Comparison of ENCODE assay signal across 20 cellular contexts in the genomic region with DNA sequence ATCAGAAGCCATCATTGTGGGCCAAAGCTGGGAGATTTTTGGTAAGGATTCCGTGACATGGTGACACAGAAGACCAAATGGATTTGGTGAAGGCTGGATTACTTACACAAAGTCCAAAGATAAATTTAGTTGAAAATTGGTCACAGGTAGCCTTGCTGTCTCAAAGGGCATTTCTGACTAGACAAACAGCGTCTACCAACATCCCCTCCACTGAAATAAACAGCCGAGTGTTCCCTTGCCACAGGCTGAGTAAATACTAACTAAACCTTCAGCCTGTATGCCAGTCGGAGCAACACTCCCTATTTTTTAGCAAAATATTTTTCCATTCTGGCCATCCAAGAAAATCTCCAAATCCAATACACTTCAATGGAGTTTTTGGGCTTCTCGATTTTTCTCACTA.
DNase-seq lines count a peak whose midpoint lies in the region; ATAC-seq, FAIRE-seq and TF ChIP-seq lines count a peak whose summit lies in the region.
"Had no signal": no experiment of that assay in that cellular context is flagged by ENCODE, and none has a peak within 500 bp of the region (broad histone marks: within the 10 kb centered on the region; RNA-seq: fewer than 3 reads in every experiment).

No MANE protein-coding gene starts in this region.

- peak overlapping the region; percentile 87 for H3K27ac Mint-ChIP-seq in nephron progenitor cell
- H3K27ac Mint-ChIP-seq: CD4-positive, alpha-beta memory T cell had no signal

- in situ Hi-C loops in K562 (cut with MboI), result no loop called here

- no peak overlapping the region for H3K4me3 Mint-ChIP-seq in nephron progenitor cell
- H3K4me3 Mint-ChIP-seq: CD4-positive, alpha-beta memory T cell had no signal

- 71% methylated on average over 5 of the region's 5 CpGs for WGBS in K562 (ENCODE audit: insufficient coverage, low coverage, missing lambda C conversion rate)
- 33% methylated on average over 5 of the region's 5 CpGs for WGBS in liver

- no peak for TF ChIP-seq CTCF in K562 (IDR thresholded peaks at IDR 0.05 in 2 of 3, conservative IDR thresholded peaks at IDR 0.05 in 1 of 3; ENCODE audit: insufficient read depth in 2 of 3, low read depth in 1 of 3, low read length in 3 of 3)
- no peak for TF ChIP-seq CTCF in liver (IDR thresholded peaks at IDR 0.05; ENCODE audit: low read depth, low read length, missing input control)
- TF ChIP-seq CTCF in nephron progenitor cell (IDR thresholded peaks at IDR 0.05), result no peak

- H3K4me2 ChIP-seq in K562 (ENCODE audit: insufficient read depth, low read length), result no peak overlapping the region
- H3K4me2 ChIP-seq: A549 had no signal

- TF ChIP-seq RAD21 in K562 (CRISPR knock-in tag; conservative IDR thresholded peaks at IDR 0.05 in 1 of 2, IDR thresholded peaks at IDR 0.05 in 1 of 2) (no peak), liver (IDR thresholded peaks at IDR 0.05) (peak; percentile 50 to 56)

- H3K4me1 ChIP-seq in K562 (replicated peaks in 1 of 2; ENCODE audit: control insufficient read depth in 2 of 2, insufficient read depth in 2 of 2, low read length in 2 of 2), result peaks cover 11 to 17% of the 10 kb centered on the region in 2 experiments
- H3K4me1 ChIP-seq in liver (ENCODE audit: control insufficient read depth in 4 of 4, insufficient read depth in 4 of 4, low read length in 3 of 4), result peaks cover 3 to 32% (median 18%) of the 10 kb centered on the region in 4 donors
- H3K4me1 ChIP-seq: BE2C had no signal

- DNase-seq in K562 (ENCODE audit: extremely low read depth in 1 of 4, low spot score in 3 of 4), result no peak
- no peak for DNase-seq in nephron progenitor cell
- DNase-seq in NCI-H1092 treated with DMSO at 0.1 percent for 48 hours (lab: John Stamatoyannopoulos, UW), result no peak
- DNase-seq in midbrain (lab: John Stamatoyannopoulos, UW), result no peak
- DNase-seq: BE2C; CD4-positive, alpha-beta memory T cell; DMS153; DMS79 treated with DMSO at 0.1 percent for 48 hours; EL; GM23248; H7 had no signal

- H3K9me1 ChIP-seq in K562 (ENCODE audit: control insufficient read depth, insufficient read depth, low read length), result no peaks in the 10 kb centered on the region

- H3K9me3 ChIP-seq in K562 (replicated peaks; ENCODE audit: control insufficient read depth, insufficient read depth, low read depth, low read length) (no peaks in the 10 kb centered on the region), liver (ENCODE audit: control insufficient read depth in 4 of 4, low read length in 3 of 4) (no peaks in the 10 kb centered on the region)
- H3K9me3 ChIP-seq: A549, BE2C had no signal

- no peaks in the 10 kb centered on the region for H3K27me3 ChIP-seq in K562 (ENCODE audit: control insufficient read depth in 2 of 2, insufficient read depth in 2 of 2, low read length in 2 of 2)
- H3K27me3 ChIP-seq in liver (ENCODE audit: control insufficient read depth in 4 of 4, insufficient read depth in 4 of 4, low read length in 3 of 4), result no peaks in the 10 kb centered on the region
- H3K27me3 ChIP-seq: BE2C had no signal

- no TSS peak for BruUV-seq in K562 (replicated peaks; lab: Mats Ljungman, UMichigan)

- FAIRE-seq in K562 (lab: Jason Lieb, UNC), result no peak
- FAIRE-seq: A549, D721Med, G401.6, GM12892, GM19239 had no signal

- intact Hi-C loops in K562 (cut with micrococcal nuclease), result no loop called here

- peak overlapping the region; percentile 2; the same call in 1 of the 2 replicates for H2AFZ ChIP-seq in K562 (ENCODE audit: low read depth, low read length)
- H2AFZ ChIP-seq: GM23248 had no signal

- H3K4me3 ChIP-seq in K562 (no peak overlapping the region), liver (ENCODE audit: low read depth in 1 of 3, low read length in 3 of 3) (no peak overlapping the region)
- H3K4me3 ChIP-seq: A549, GM23248 had no signal

- TF ChIP-seq POLR2A in K562 (conservative IDR thresholded peaks at IDR 0.05), result no peak

- peaks cover 16% of the 10 kb centered on the region for H3K36me3 Mint-ChIP-seq in nephron progenitor cell (ENCODE audit: low read depth)
- H3K36me3 Mint-ChIP-seq: CD4-positive, alpha-beta memory T cell had no signal

- CTCF ChIA-PET in K562 (lab: Yijun Ruan, JAX; ENCODE audit: low intra/inter-chr PET ratio), result no interaction called here

- ATAC-seq in K562, result no peak
- ATAC-seq in GM19463 (IDR thresholded peaks at IDR 0.05; ENCODE audit: unreplicated experiment), result no peak
- ATAC-seq in GM19395 (IDR thresholded peaks at IDR 0.05; ENCODE audit: unreplicated experiment), result no peak
- ATAC-seq: A549 had no signal

- no peaks in the 10 kb centered on the region for H3K36me3 ChIP-seq in K562 (ENCODE audit: control insufficient read depth, insufficient read depth, low read length)
- no peaks in the 10 kb centered on the region for H3K36me3 ChIP-seq in liver (ENCODE audit: control insufficient read depth in 4 of 4, insufficient read depth in 3 of 4, low read depth in 1 of 4, low read length in 3 of 4)
- H3K36me3 ChIP-seq: BE2C had no signal

- no peak overlapping the region for H3K27ac ChIP-seq in K562 (ENCODE audit: extremely low read depth, low read depth, low read length)
- peak overlapping the region; percentile 81 to 82 for H3K27ac ChIP-seq in liver (ENCODE audit: low read depth in 1 of 2, low read length in 2 of 2)
- H3K27ac ChIP-seq: A549, C4-2B, GM23248 had no signal

- peaks cover 64% of the 10 kb centered on the region for H3K4me1 Mint-ChIP-seq in nephron progenitor cell

- no peak overlapping the region for H3K9ac ChIP-seq in K562 (ENCODE audit: insufficient read depth in 1 of 2, low read depth in 2 of 2, low read length in 2 of 2)
- peak overlapping the region in 1 of 2 donors; percentile 16 for H3K9ac ChIP-seq in liver (ENCODE audit: low read depth in 1 of 2, low read length in 2 of 2)
- H3K9ac ChIP-seq: GM23248 had no signal

- POLR2A ChIA-PET in K562 (lab: Yijun Ruan, JAX), result interaction anchor here (0.6 to 1.9 kb wide), 2 partner anchors 275 to 280 kb away, joined by 5 to 8 read pairs; a partner anchor contains a TSS

- H3K79me2 ChIP-seq in K562 (ENCODE audit: control insufficient read depth, insufficient read depth, low read length), result no peaks in the 10 kb centered on the region

- no peak for TF ChIP-seq EP300 in K562 (IDR thresholded peaks at IDR 0.05; ENCODE audit: low read length)

- peaks cover 12% of the 10 kb centered on the region for H3K9me3 Mint-ChIP-seq in nephron progenitor cell

- H3K27me3 Mint-ChIP-seq in nephron progenitor cell (ENCODE audit: low read depth, poor library complexity), result no peaks in the 10 kb centered on the region
- H3K27me3 Mint-ChIP-seq: CD4-positive, alpha-beta memory T cell had no signal

- H4K20me1 ChIP-seq in K562 (replicated peaks; ENCODE audit: control insufficient read depth, insufficient read depth, low read length), result no peaks in the 10 kb centered on the region

TF ChIP-seq in K562, 482 proteins besides CTCF, POLR2A, EP300 and RAD21:
- TF ChIP-seq ZKSCAN3 (CRISPR knock-in tag; IDR thresholded peaks at IDR 0.05) (no peak), ZNF140 (CRISPR knock-in tag; IDR thresholded peaks at IDR 0.05) (no peak), HNRNPLL (IDR thresholded peaks at IDR 0.05; ENCODE audit: low read depth, low read length, poor library complexity, severe bottlenecking) (no peak), PHF20 (IDR thresholded peaks at IDR 0.05; ENCODE audit: partially characterized antibody) (no peak), RBM14 (IDR thresholded peaks at IDR 0.05; ENCODE audit: borderline replicate concordance, insufficient read depth, low read depth, low read length) (no peak), KDM5B (IDR thresholded peaks at IDR 0.05; ENCODE audit: insufficient replicate concordance, low read depth, low read length) (no peak), ZNF445 (CRISPR knock-in tag; IDR thresholded peaks at IDR 0.05; ENCODE audit: low read depth) (no peak), RUNX1 (IDR thresholded peaks at IDR 0.05; ENCODE audit: low read depth) (no peak)
- TF ChIP-seq, protein P1, sequence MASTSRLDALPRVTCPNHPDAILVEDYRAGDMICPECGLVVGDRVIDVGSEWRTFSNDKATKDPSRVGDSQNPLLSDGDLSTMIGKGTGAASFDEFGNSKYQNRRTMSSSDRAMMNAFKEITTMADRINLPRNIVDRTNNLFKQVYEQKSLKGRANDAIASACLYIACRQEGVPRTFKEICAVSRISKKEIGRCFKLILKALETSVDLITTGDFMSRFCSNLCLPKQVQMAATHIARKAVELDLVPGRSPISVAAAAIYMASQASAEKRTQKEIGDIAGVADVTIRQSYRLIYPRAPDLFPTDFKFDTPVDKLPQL (IDR thresholded peaks at IDR 0.05; ENCODE audit: extremely low read depth, insufficient read length), result no peak

TF ChIP-seq in liver, 16 proteins besides CTCF, POLR2A, EP300 and RAD21 (continues in another document):
- TF ChIP-seq FOXA2 (IDR thresholded peaks at IDR 0.05) (peak; percentile 77), TAF1 (conservative IDR thresholded peaks at IDR 0.05) (peak; percentile 77), GABPA (IDR thresholded peaks at IDR 0.05 in 1 of 2, conservative IDR thresholded peaks at IDR 0.05 in 1 of 2) (peak in 1 of 2 donors; percentile 27), HNF4A (conservative IDR thresholded peaks at IDR 0.05) (peak; percentile 69 to 73)
- TF ChIP-seq, protein P2, sequence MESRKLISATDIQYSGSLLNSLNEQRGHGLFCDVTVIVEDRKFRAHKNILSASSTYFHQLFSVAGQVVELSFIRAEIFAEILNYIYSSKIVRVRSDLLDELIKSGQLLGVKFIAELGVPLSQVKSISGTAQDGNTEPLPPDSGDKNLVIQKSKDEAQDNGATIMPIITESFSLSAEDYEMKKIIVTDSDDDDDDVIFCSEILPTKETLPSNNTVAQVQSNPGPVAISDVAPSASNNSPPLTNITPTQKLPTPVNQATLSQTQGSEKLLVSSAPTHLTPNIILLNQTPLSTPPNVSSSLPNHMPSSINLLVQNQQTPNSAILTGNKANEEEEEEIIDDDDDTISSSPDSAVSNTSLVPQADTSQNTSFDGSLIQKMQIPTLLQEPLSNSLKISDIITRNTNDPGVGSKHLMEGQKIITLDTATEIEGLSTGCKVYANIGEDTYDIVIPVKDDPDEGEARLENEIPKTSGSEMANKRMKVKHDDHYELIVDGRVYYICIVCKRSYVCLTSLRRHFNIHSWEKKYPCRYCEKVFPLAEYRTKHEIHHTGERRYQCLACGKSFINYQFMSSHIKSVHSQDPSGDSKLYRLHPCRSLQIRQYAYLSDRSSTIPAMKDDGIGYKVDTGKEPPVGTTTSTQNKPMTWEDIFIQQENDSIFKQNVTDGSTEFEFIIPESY (IDR thresholded peaks at IDR 0.05), result peak; percentile 73
- TF ChIP-seq, protein P3, sequence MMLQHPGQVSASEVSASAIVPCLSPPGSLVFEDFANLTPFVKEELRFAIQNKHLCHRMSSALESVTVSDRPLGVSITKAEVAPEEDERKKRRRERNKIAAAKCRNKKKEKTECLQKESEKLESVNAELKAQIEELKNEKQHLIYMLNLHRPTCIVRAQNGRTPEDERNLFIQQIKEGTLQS (IDR thresholded peaks at IDR 0.05), result no peak
